In genomic region chr6:41199427-41200246, GRCh38 we compare ENCODE assay signal across 9 cellular contexts. TPM values are rescaled to one million over a fixed set of nuclear protein-coding genes. Genes with fewer than 3 reads are reported as not detected.
DNase-seq lines count a peak whose midpoint lies in the region; ATAC-seq and TF ChIP-seq lines count a peak whose summit lies in the region.
"Had no signal": no experiment of that assay in that cellular context is flagged by ENCODE, and none has a peak within 500 bp of the region (broad histone marks: within the 10 kb centered on the region; RNA-seq: fewer than 3 reads in every experiment).

No MANE protein-coding gene starts in this region.

- no peak for TF ChIP-seq CTCF in progenitor cell of endocrine pancreas (IDR thresholded peaks at IDR 0.05; ENCODE audit: unreplicated experiment)

- H3K4me2 ChIP-seq in BLaER1, result peak overlapping the region; percentile 90

- H4K20me1 ChIP-seq in BLaER1, result no peaks in the 10 kb centered on the region

- peak overlapping the region; percentile 68; the same call in 1 of the 2 replicates for H3K9ac ChIP-seq in BLaER1

- peak; percentile 54 to 67 for DNase-seq in Kasumi-1 (lab: John Stamatoyannopoulos, UW)
- DNase-seq in ecto neural progenitor cell (ENCODE audit: low spot score), result peak; percentile 32
- DNase-seq in NCI-H2081 (lab: John Stamatoyannopoulos, UW), result no peak
- DNase-seq in progenitor cell of endocrine pancreas (ENCODE audit: low spot score, unreplicated experiment), result no peak
- DNase-seq in NCI-H2171 (lab: John Stamatoyannopoulos, UW), result no peak
- DNase-seq: DMS153 had no signal

- no peaks in the 10 kb centered on the region for H3K36me3 Mint-ChIP-seq in progenitor cell of endocrine pancreas (ENCODE audit: insufficient read depth)

- no peaks in the 10 kb centered on the region for H3K36me3 ChIP-seq in BLaER1

- peaks cover 36% of the 10 kb centered on the region for H3K4me1 ChIP-seq in BLaER1

- H3K27ac ChIP-seq in BLaER1, result peak overlapping the region; percentile 85

- ATAC-seq in GM19035 (IDR thresholded peaks at IDR 0.05; ENCODE audit: unreplicated experiment), result peak; percentile 45
- no peak for ATAC-seq in HG03097 (IDR thresholded peaks at IDR 0.05; ENCODE audit: low FRiP score, unreplicated experiment)

- no peaks in the 10 kb centered on the region for H3K9me3 Mint-ChIP-seq in progenitor cell of endocrine pancreas (ENCODE audit: low read depth)

- no peak overlapping the region for H3K4me3 Mint-ChIP-seq in progenitor cell of endocrine pancreas (ENCODE audit: low read depth)

- H3K27ac Mint-ChIP-seq in progenitor cell of endocrine pancreas, result no peak overlapping the region

- H3K27me3 Mint-ChIP-seq in progenitor cell of endocrine pancreas, result peaks cover 35% of the 10 kb centered on the region

- no peaks in the 10 kb centered on the region for H3K9me3 ChIP-seq in BLaER1

- H3K27me3 ChIP-seq in BLaER1, result no peaks in the 10 kb centered on the region

- no peak overlapping the region for H3K4me3 ChIP-seq in BLaER1

- no peaks in the 10 kb centered on the region for H3K4me1 Mint-ChIP-seq in progenitor cell of endocrine pancreas (ENCODE audit: low read depth)

RNA-seq across cellular contexts. Expression of gene TREML2, which starts 1.3 kb away (rescaled TPM):
- total RNA-seq in progenitor cell of endocrine pancreas, result not detected in 2 replicates

RNA-seq across cellular contexts. Expression of gene TREML4, which starts 28.5 kb away (rescaled TPM):
- not detected in 2 replicates for total RNA-seq in progenitor cell of endocrine pancreas

RNA-seq across cellular contexts. Expression of gene TREM2, which starts 36.7 kb away (rescaled TPM):
- not detected in 2 replicates for total RNA-seq in progenitor cell of endocrine pancreas

RNA-seq across cellular contexts. Expression of gene TREML1, which starts 45.5 kb away (rescaled TPM):
- not detected in 2 replicates for total RNA-seq in progenitor cell of endocrine pancreas

Comparison
In these comparisons a context has a peak if more than half of its experiments do, and no peak if none do; other contexts are left out.
1. DNase-seq: peak in Kasumi-1 (2 of 2) and ecto neural progenitor cell (single experiment); none in NCI-H2081 (0 of 2), progenitor cell of endocrine pancreas (single experiment) and NCI-H2171 (single experiment).